Comparison of ENCODE assay signal across 20 cellular contexts in genomic region chr6:133407320-133408100, GRCh38.
A peak's percentile ranks its signal among the peaks of the same experiment; 100 is the strongest.
DNase-seq lines count a peak whose midpoint lies in the region; TF ChIP-seq lines count a peak whose summit lies in the region.
"Had no signal": no experiment of that assay in that cellular context is flagged by ENCODE, and none has a peak within 500 bp of the region (broad histone marks: within the 10 kb centered on the region; RNA-seq: fewer than 3 reads in every experiment).

No MANE protein-coding gene starts in this region.

- no peaks in the 10 kb centered on the region for H3K79me2 ChIP-seq in mesendoderm (ENCODE audit: control insufficient read depth, insufficient read depth, low read length)

- no peak overlapping the region for H2BK5ac ChIP-seq in mesendoderm (ENCODE audit: low read length)

- H3K56ac ChIP-seq in mesendoderm (ENCODE audit: low read length) = no peak overlapping the region

- no peaks in the 10 kb centered on the region for H3K9me3 Mint-ChIP-seq in chondrocyte (ENCODE audit: low read depth)

- no peak overlapping the region for H2BK120ac ChIP-seq in mesendoderm (ENCODE audit: low read depth, low read length)

- no peak overlapping the region for H3K4me3 Mint-ChIP-seq in chondrocyte (ENCODE audit: unreplicated experiment)
- H3K4me3 Mint-ChIP-seq: CD14-positive monocyte had no signal

- 71% methylated on average over 3 of the region's 3 CpGs for WGBS in HUES64
- WGBS in mesendoderm (ENCODE audit: extremely low coverage, insufficient coverage, low lambda C conversion rate) = no CpG with 5 or more reads among the region's 3 CpGs
- 81 to 83% methylated on average over 3 of the region's 3 CpGs for WGBS in thyroid gland, 2 donors

- no peak overlapping the region for H2AK5ac ChIP-seq in mesendoderm (ENCODE audit: low read length)

- peaks cover 42% of the 10 kb centered on the region for H3K4me1 ChIP-seq in HUES64 (ENCODE audit: insufficient read depth, low read length)
- H3K4me1 ChIP-seq in mesendoderm (ENCODE audit: control insufficient read depth, low read depth, low read length) = no peaks in the 10 kb centered on the region
- no peaks in the 10 kb centered on the region for H3K4me1 ChIP-seq in thyroid gland

- H3K4ac ChIP-seq in mesendoderm (ENCODE audit: low read depth, low read length) = no peak overlapping the region

- H3K36me3 ChIP-seq in HUES64 (ENCODE audit: insufficient read depth, low read length) (no peaks in the 10 kb centered on the region), mesendoderm (ENCODE audit: control insufficient read depth, insufficient read depth, low read length) (no peaks in the 10 kb centered on the region), thyroid gland (no peaks in the 10 kb centered on the region)
- H3K36me3 ChIP-seq: MG63 had no signal

- no peaks in the 10 kb centered on the region for H3K79me1 ChIP-seq in mesendoderm (ENCODE audit: low read length)

- peak overlapping the region; percentile 61 for H3K27ac Mint-ChIP-seq in chondrocyte (ENCODE audit: unreplicated experiment)
- H3K27ac Mint-ChIP-seq: CD14-positive monocyte had no signal

- H3K9ac ChIP-seq in HUES64 (ENCODE audit: low read depth, low read length) = no peak overlapping the region
- no peak overlapping the region for H3K9ac ChIP-seq in mesendoderm (ENCODE audit: low read length)

- intact Hi-C loops in thyroid gland (cut with DNase I) = no loop called here

- no peaks in the 10 kb centered on the region for H3K27me3 ChIP-seq in HUES64 (ENCODE audit: insufficient read depth, low read length)
- no peaks in the 10 kb centered on the region for H3K27me3 ChIP-seq in mesendoderm (ENCODE audit: insufficient read depth, low read length, poor library complexity)
- H3K27me3 ChIP-seq in thyroid gland = no peaks in the 10 kb centered on the region
- H3K27me3 ChIP-seq: MG63 had no signal

- H3K27ac ChIP-seq in HUES64 (ENCODE audit: low read depth, low read length) (peak overlapping the region; percentile 29), mesendoderm (ENCODE audit: low read depth, low read length) (no peak overlapping the region), thyroid gland (no peak overlapping the region)

- no peak overlapping the region for H2BK15ac ChIP-seq in mesendoderm (replicated peaks; ENCODE audit: low read depth)

- H3K4me2 ChIP-seq in mesendoderm (ENCODE audit: low read length) = no peak overlapping the region

- peaks cover 35% of the 10 kb centered on the region for H3K4me1 Mint-ChIP-seq in chondrocyte (ENCODE audit: low read depth)
- H3K4me1 Mint-ChIP-seq: CD14-positive monocyte had no signal

- no peak overlapping the region for H3K4me3 ChIP-seq in HUES64 (ENCODE audit: low read length)
- H3K4me3 ChIP-seq in mesendoderm (ENCODE audit: low read length) = no peak overlapping the region
- no peak overlapping the region for H3K4me3 ChIP-seq in retinal pigment epithelial cell (ENCODE audit: low read length)
- H3K4me3 ChIP-seq in foreskin fibroblast (ENCODE audit: low read depth in 1 of 2, low read length in 2 of 2) = no peak overlapping the region
- no peak overlapping the region for H3K4me3 ChIP-seq in thyroid gland (replicated peaks in 1 of 3)
- H3K4me3 ChIP-seq: MG63 had no signal

- H3K36me3 Mint-ChIP-seq in chondrocyte (ENCODE audit: low read depth) = no peaks in the 10 kb centered on the region
- H3K36me3 Mint-ChIP-seq: CD14-positive monocyte had no signal

- H3K23ac ChIP-seq in mesendoderm (ENCODE audit: low read length) = no peak overlapping the region

- TF ChIP-seq POLR2A in thyroid gland (IDR thresholded peaks at IDR 0.05) = no peak

- H3K9me3 ChIP-seq in HUES64 (ENCODE audit: insufficient read depth, low read depth, low read length) = no peaks in the 10 kb centered on the region
- H3K9me3 ChIP-seq in thyroid gland = no peaks in the 10 kb centered on the region
- H3K9me3 ChIP-seq: MG63 had no signal

- no peak overlapping the region for H4K5ac ChIP-seq in mesendoderm (ENCODE audit: low read length)

- no peaks in the 10 kb centered on the region for H3K27me3 Mint-ChIP-seq in chondrocyte (ENCODE audit: low read depth)

- no peak for TF ChIP-seq CTCF in chondrocyte (IDR thresholded peaks at IDR 0.05)
- TF ChIP-seq CTCF in retinal pigment epithelial cell (conservative IDR thresholded peaks at IDR 0.05; ENCODE audit: low read depth, low read length) = no peak
- no peak for TF ChIP-seq CTCF in foreskin fibroblast (IDR thresholded peaks at IDR 0.05; ENCODE audit: low read depth, low read length)
- TF ChIP-seq CTCF in thyroid gland (IDR thresholded peaks at IDR 0.05) = no peak

- no peak overlapping the region for H3K18ac ChIP-seq in mesendoderm (ENCODE audit: low read length)

- H4K8ac ChIP-seq in mesendoderm (ENCODE audit: low read depth, low read length) = no peak overlapping the region

- DNase-seq in chondrocyte (ENCODE audit: low spot score) (no peak), mesendoderm (peak; percentile 28), retinal pigment epithelial cell (ENCODE audit: low read depth) (peak; percentile 83), AG20443 (ENCODE audit: low spot score) (no peak), foreskin fibroblast (no peak), thyroid gland (no peak)
- DNase-seq: ACHN, AML-193, DMS79 treated with DMSO at 0.1 percent for 48 hours, H7, Kasumi-1, MG63, NCI-H1092 treated with DMSO at 0.1 percent for 48 hours, NCI-H146, NCI-H2081, NCI-H510A, NCI-H774, Right ventricle myocardium superior had no signal

Comparison
In these comparisons a context has a peak if more than half of its experiments do, and no peak if none do; other contexts are left out.
1. DNase-seq: peak in mesendoderm (single experiment) and retinal pigment epithelial cell (single experiment); none in chondrocyte (single experiment), AG20443 (single experiment), foreskin fibroblast (0 of 2) and thyroid gland (0 of 2).